1 cellular context compared by ENCODE assay signal in genomic region chr7:27235387-27236052, GRCh38.
TF ChIP-seq lines count a peak whose summit lies in the region.

No MANE protein-coding gene starts in this region.

TF ChIP-seq in HepG2, 621 proteins besides CTCF, POLR2A, EP300 and RAD21:
- 0 out of 4 replicates have a peak, but pooled peaks have one; percentile 32 to 35 for TF ChIP-seq HMGXB4 (CRISPR knock-in tag; IDR thresholded peaks at IDR 0.05; ENCODE audit: borderline replicate concordance in 1 of 2, low read depth in 1 of 2)
- no peak for TF ChIP-seq ZNF777 (CRISPR knock-in tag; IDR thresholded peaks at IDR 0.05)
- TF ChIP-seq GABPA (IDR thresholded peaks at IDR 0.05; ENCODE audit: low read depth, low read length) = no peak
- 0 out of 2 replicates have a peak, but pooled peaks have one; percentile 14 for TF ChIP-seq GABPA (CRISPR knock-in tag; IDR thresholded peaks at IDR 0.05; ENCODE audit: low read depth)
- TF ChIP-seq ZFX (CRISPR knock-in tag; IDR thresholded peaks at IDR 0.05; ENCODE audit: low read depth) = peak; percentile 21; the same call in 1 of the 2 replicates
- TF ChIP-seq ZNF142 (CRISPR knock-in tag; IDR thresholded peaks at IDR 0.05) = peak; percentile 87; the same call in 1 of the 2 replicates
- peak; percentile 84 for TF ChIP-seq GABPB1 (CRISPR knock-in tag; IDR thresholded peaks at IDR 0.05)
- TF ChIP-seq PLRG1 (conservative IDR thresholded peaks at IDR 0.05) = no peak
- no peak for TF ChIP-seq ZNF605 (CRISPR knock-in tag; IDR thresholded peaks at IDR 0.05)
- TF ChIP-seq TBX2 (CRISPR knock-in tag; IDR thresholded peaks at IDR 0.05; ENCODE audit: borderline replicate concordance) = peak; percentile 40; the same call in 1 of the 2 replicates
- TF ChIP-seq SALL1 (CRISPR knock-in tag; IDR thresholded peaks at IDR 0.05) = peak; percentile 42
- peak; percentile 58 for TF ChIP-seq ZNF687 (CRISPR knock-in tag; IDR thresholded peaks at IDR 0.05)
- peak; percentile 41; the same call in 1 of the 2 replicates for TF ChIP-seq ZNF143 (CRISPR knock-in tag; IDR thresholded peaks at IDR 0.05)
- peak; percentile 64 for TF ChIP-seq ETV5 (CRISPR knock-in tag; IDR thresholded peaks at IDR 0.05; ENCODE audit: borderline replicate concordance)
- TF ChIP-seq KDM5B (CRISPR knock-in tag; IDR thresholded peaks at IDR 0.05; ENCODE audit: borderline replicate concordance) = peak; percentile 52; the same call in 1 of the 2 replicates
- no peak for TF ChIP-seq PAXIP1 (CRISPR knock-in tag; conservative IDR thresholded peaks at IDR 0.05)
- TF ChIP-seq ELF1 (CRISPR knock-in tag; IDR thresholded peaks at IDR 0.05) = peak; percentile 80
- 0 out of 2 replicates have a peak, but pooled peaks have one; percentile 14 for TF ChIP-seq EEA1 (CRISPR knock-in tag; IDR thresholded peaks at IDR 0.05; ENCODE audit: borderline replicate concordance)
- no peak for TF ChIP-seq YEATS2 (CRISPR knock-in tag; IDR thresholded peaks at IDR 0.05; ENCODE audit: borderline replicate concordance)
- TF ChIP-seq KDM2A (CRISPR knock-in tag; IDR thresholded peaks at IDR 0.05; ENCODE audit: borderline replicate concordance, low read depth) = peak; percentile 43; the same call in 1 of the 2 replicates
- TF ChIP-seq ELF3 (CRISPR knock-in tag; IDR thresholded peaks at IDR 0.05) = peak; percentile 78
- no peak for TF ChIP-seq TRIM22 (IDR thresholded peaks at IDR 0.05)
- TF ChIP-seq TEAD2 (CRISPR knock-in tag; IDR thresholded peaks at IDR 0.05) = 0 out of 2 replicates have a peak, but pooled peaks have one; percentile 16
- TF ChIP-seq STAG1 (CRISPR knock-in tag; IDR thresholded peaks at IDR 0.05) = peak; percentile 92
- no peak for TF ChIP-seq ATF4 (CRISPR knock-in tag; IDR thresholded peaks at IDR 0.05)
- no peak for TF ChIP-seq RELA (CRISPR knock-in tag; IDR thresholded peaks at IDR 0.05)
- peak; percentile 69; the same call in 1 of the 2 replicates for TF ChIP-seq ZFP91 (CRISPR knock-in tag; IDR thresholded peaks at IDR 0.05; ENCODE audit: borderline replicate concordance)
- no peak for TF ChIP-seq MAZ (IDR thresholded peaks at IDR 0.05; ENCODE audit: borderline replicate concordance, low read depth, low read length)
- TF ChIP-seq MAZ (CRISPR knock-in tag; IDR thresholded peaks at IDR 0.05; ENCODE audit: low read depth) = peak; percentile 51; the same call in 1 of the 2 replicates
